In the genomic region with DNA sequence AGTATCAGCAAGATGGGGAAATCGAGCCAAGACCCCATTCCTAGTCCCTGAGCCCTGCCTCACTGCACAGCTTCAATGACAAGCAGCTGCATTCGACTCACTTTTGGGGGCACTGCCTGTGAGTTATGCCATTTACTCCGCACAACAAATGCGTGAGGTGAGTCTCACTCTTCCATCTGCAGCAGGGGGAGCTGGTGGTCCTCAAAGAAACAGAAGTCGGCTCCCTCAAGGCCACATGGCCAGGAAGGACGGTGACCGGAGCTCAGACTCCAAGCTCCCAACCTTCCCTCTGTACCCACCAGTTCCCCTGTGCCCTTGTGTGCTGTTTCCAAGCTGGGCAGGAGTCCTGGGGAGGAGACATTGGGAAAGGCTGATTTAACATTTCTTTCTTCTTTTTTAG, we compare ENCODE assay signal across 1 cellular context.
TF ChIP-seq lines count a peak whose summit lies in the region.

No MANE protein-coding gene starts in this region.

TF ChIP-seq in HCT116, 20 proteins besides CTCF, POLR2A, EP300 and RAD21 (continued from another document):
- TF ChIP-seq, protein P1, sequence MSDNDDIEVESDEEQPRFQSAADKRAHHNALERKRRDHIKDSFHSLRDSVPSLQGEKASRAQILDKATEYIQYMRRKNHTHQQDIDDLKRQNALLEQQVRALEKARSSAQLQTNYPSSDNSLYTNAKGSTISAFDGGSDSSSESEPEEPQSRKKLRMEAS (IDR thresholded peaks at IDR 0.05): no peak
- no peak for TF ChIP-seq POLR2AphosphoS5 (IDR thresholded peaks at IDR 0.05; ENCODE audit: low read depth, low read length)
- no peak for TF ChIP-seq ZFX (IDR thresholded peaks at IDR 0.05)
- TF ChIP-seq CEBPB (IDR thresholded peaks at IDR 0.05; ENCODE audit: low read depth): no peak
- TF ChIP-seq SRF (IDR thresholded peaks at IDR 0.05; ENCODE audit: low read depth): no peak
- no peak for TF ChIP-seq JUND (IDR thresholded peaks at IDR 0.05)
- TF ChIP-seq ZNF274 (IDR thresholded peaks at IDR 0.05; ENCODE audit: low read depth, low read length): no peak
